In the genomic region with DNA sequence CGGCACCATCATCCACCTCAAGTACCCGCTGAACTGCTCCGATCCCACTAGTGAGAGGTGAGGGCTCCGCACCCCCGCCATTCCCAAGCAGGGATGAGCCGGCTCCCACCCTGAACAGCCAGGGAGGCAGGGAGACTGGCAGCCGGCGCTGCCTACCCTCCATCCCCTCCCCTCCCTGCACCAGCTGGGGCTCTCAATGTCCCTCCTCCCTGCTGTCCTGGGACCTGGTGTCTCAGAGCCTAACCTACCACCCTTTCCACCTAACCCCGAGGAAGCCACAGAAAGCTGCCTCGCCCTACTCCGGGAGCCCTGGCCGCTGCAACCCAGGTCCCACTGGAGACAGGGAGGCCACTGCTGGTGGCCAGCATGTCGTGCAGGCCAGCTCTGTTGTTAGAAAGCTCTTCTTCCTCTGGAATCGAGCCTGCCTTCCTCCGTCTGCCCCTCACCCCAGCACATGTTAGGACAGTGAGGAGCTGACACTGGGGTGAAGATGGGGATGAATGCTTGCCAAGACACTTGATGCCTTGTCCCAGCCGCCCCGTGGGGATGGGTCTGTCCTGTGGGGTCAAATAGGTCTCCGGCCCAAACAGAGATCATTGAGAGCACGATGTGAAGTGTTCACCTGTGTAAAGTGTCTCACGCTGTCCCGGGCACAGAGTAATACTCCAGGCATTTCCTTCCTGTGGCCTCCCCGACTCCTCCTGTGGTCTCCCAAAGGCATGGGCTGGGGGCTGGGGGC, we compare ENCODE assay signal across 11 cellular contexts. TPM values are rescaled to one million over a fixed set of nuclear protein-coding genes. Genes with fewer than 3 reads are reported as not detected.
DNase-seq lines count a peak whose midpoint lies in the region; ATAC-seq and TF ChIP-seq lines count a peak whose summit lies in the region.
"Had no signal": no experiment of that assay in that cellular context is flagged by ENCODE, and none has a peak within 500 bp of the region (broad histone marks: within the 10 kb centered on the region; RNA-seq: fewer than 3 reads in every experiment).

No MANE protein-coding gene starts in this region.

- H2AFZ ChIP-seq in OCI-LY7 (ENCODE audit: low read length): no peak overlapping the region
- H2AFZ ChIP-seq: parathyroid adenoma had no signal

- peak overlapping the region; percentile 98 to 99 for H3K27ac Mint-ChIP-seq in effector memory CD8-positive, alpha-beta T cell

- H3K79me2 ChIP-seq in OCI-LY7 (ENCODE audit: insufficient read depth, low read depth, low read length): no peaks in the 10 kb centered on the region
- H3K79me2 ChIP-seq: parathyroid adenoma had no signal

- H3K4me3 Mint-ChIP-seq in effector memory CD8-positive, alpha-beta T cell: peak overlapping the region; percentile 98

- intact Hi-C loops in OCI-LY7 (cut with micrococcal nuclease; ENCODE audit: unreplicated experiment): no loop called here
- intact Hi-C loops in psoas muscle (cut with DNase I): loop anchor here in 1 of 2 donors (5.0 kb wide), 1 partner anchor 80 kb away; no protein-coding TSS in a partner anchor
- intact Hi-C loops in testis (cut with DNase I; ENCODE audit: low total_unique reads): no loop called here

- H3K27ac ChIP-seq in OCI-LY7 (ENCODE audit: low read depth, low read length, poor library complexity, severe bottlenecking): no peak overlapping the region
- H3K27ac ChIP-seq in psoas muscle: no peak overlapping the region
- no peak overlapping the region for H3K27ac ChIP-seq in testis

- H3K4me1 ChIP-seq in OCI-LY7 (ENCODE audit: insufficient read depth, low read length, poor library complexity, severe bottlenecking) (peaks cover 82% of the 10 kb centered on the region), psoas muscle (no peaks in the 10 kb centered on the region), testis (peaks cover 20% of the 10 kb centered on the region)

- no peaks in the 10 kb centered on the region for H3K36me3 ChIP-seq in OCI-LY7 (ENCODE audit: insufficient read depth, low read length)
- H3K36me3 ChIP-seq in psoas muscle (ENCODE audit: insufficient read depth in 1 of 2, low read depth in 1 of 2): peaks cover 0 to under 1% of the 10 kb centered on the region in 2 donors
- H3K36me3 ChIP-seq in testis (ENCODE audit: low read depth, missing control alignments): no peaks in the 10 kb centered on the region

- no peak for TF ChIP-seq POLR2A in testis (IDR thresholded peaks at IDR 0.05)

- H3K4me3 ChIP-seq in GM12865 (ENCODE audit: low read depth, low read length) (peak overlapping the region; percentile 76), OCI-LY7 (ENCODE audit: low read depth, low read length, poor library complexity, severe bottlenecking) (peak overlapping the region; percentile 67), psoas muscle (peak overlapping the region; percentile 50), testis (peak overlapping the region in 1 of 2 donors; percentile 13)

- TF ChIP-seq CTCF in GM12865 (IDR thresholded peaks at IDR 0.05; ENCODE audit: insufficient read depth, low read depth, low read length, missing control alignments) (no peak), OCI-LY7 (conservative IDR thresholded peaks at IDR 0.05; ENCODE audit: low read length) (no peak), psoas muscle (IDR thresholded peaks at IDR 0.05) (no peak), testis (IDR thresholded peaks at IDR 0.05) (no peak)

- 60 to 75% (median 70%) methylated on average over 22 of the region's 22 CpGs for WGBS in psoas muscle, 3 donors
- 78 to 81% methylated on average over 16 to 22 of the region's 22 CpGs for WGBS in testis, 2 donors

- H3K4me1 Mint-ChIP-seq in effector memory CD8-positive, alpha-beta T cell (ENCODE audit: low read depth in 2 of 2): peaks cover 83 to 90% of the 10 kb centered on the region in 2 donors

- no peaks in the 10 kb centered on the region for H3K9me3 ChIP-seq in OCI-LY7 (ENCODE audit: low read length)
- no peaks in the 10 kb centered on the region for H3K9me3 ChIP-seq in psoas muscle
- H3K9me3 ChIP-seq in testis: no peaks in the 10 kb centered on the region

- CTCF ChIA-PET in OCI-LY7 (lab: Charles Lee; ENCODE audit: unreplicated experiment): interaction anchor here (0.6 kb wide), 1 partner anchor 9 kb away, joined by 3 read pairs; a partner anchor contains a TSS

- peak overlapping the region; percentile 87 for H3K4me2 ChIP-seq in OCI-LY7 (ENCODE audit: low read length)

- H3K27me3 Mint-ChIP-seq in effector memory CD8-positive, alpha-beta T cell: no peaks in the 10 kb centered on the region

- POLR2A ChIA-PET in OCI-LY7 (lab: Charles Lee): interaction anchor here (0.6 to 2.0 kb wide), 6 partner anchors 8 to 398 kb away, joined by 3 to 14 read pairs (median 5); a partner anchor contains a TSS

- DNase-seq in GM12865 (ENCODE audit: low read depth) (no peak), OCI-LY7 (ENCODE audit: low spot score) (no peak), psoas muscle (peak in 1 of 2 donors; percentile 44), testis (no peak), NCI-H2196 (lab: John Stamatoyannopoulos, UW; ENCODE audit: unreplicated experiment) (no peak), NCI-H2081 treated with DMSO at 0.1 percent for 48 hours (lab: John Stamatoyannopoulos, UW) (no peak), pons (ENCODE audit: low spot score) (no peak)
- DNase-seq in effector memory CD8-positive, alpha-beta T cell: no peak
- DNase-seq: NCI-H226 had no signal

- no peaks in the 10 kb centered on the region for H4K20me1 ChIP-seq in OCI-LY7 (ENCODE audit: insufficient read depth, low read length)

- H3K36me3 Mint-ChIP-seq in effector memory CD8-positive, alpha-beta T cell (ENCODE audit: insufficient read depth): peaks cover 70% of the 10 kb centered on the region

- H3K9me2 ChIP-seq in OCI-LY7 (ENCODE audit: insufficient read depth, low read length): no peaks in the 10 kb centered on the region

- H3K9me3 Mint-ChIP-seq in effector memory CD8-positive, alpha-beta T cell: no peaks in the 10 kb centered on the region

- no peak for ATAC-seq in effector memory CD8-positive, alpha-beta T cell (replicated peaks)
- no peak for ATAC-seq in psoas muscle

- H3K27me3 ChIP-seq in psoas muscle (ENCODE audit: insufficient read depth in 3 of 3, low read length in 2 of 3) (no peaks in the 10 kb centered on the region), testis (no peaks in the 10 kb centered on the region)

- BruUV-seq in OCI-LY7 (replicated peaks; lab: Mats Ljungman, UMichigan): no TSS peak

RNA-seq across cellular contexts. Expression of a gene that starts 1.1 kb away (rescaled TPM):
- total RNA-seq in OCI-LY7 (2014; rRNA removed; shearing (Covaris generic)): 37.1 and 42.9 TPM in 2 replicates
- total RNA-seq in OCI-LY7 (2022) (110 and 116 TPM in 2 replicates), psoas muscle (1 to 10 TPM; 3.6 to 7.6 (median 4.6) TPM), testis (1 to 10 TPM; 3.7 to 9.1 TPM)
- polyA plus RNA-seq in psoas muscle (1 to 10 TPM; 1.3 to 2.6 (median 2.1) TPM), testis (ENCODE audit: insufficient read depth, low read depth, low replicate concordance) (19.1 TPM)

RNA-seq across cellular contexts. Expression of a gene that starts 8.5 kb away (rescaled TPM):
- 315 and 319 TPM in 2 replicates for total RNA-seq in OCI-LY7 (2014; rRNA removed; shearing (Covaris generic))
- total RNA-seq in OCI-LY7 (2022): 126 and 130 TPM in 2 replicates
- total RNA-seq in psoas muscle: 100 to 1,000 TPM in 2 of 4 donors, 10 to 100 TPM in 2; 80.4 to 110 (median 95.6) TPM
- polyA plus RNA-seq in psoas muscle: 100 to 1,000 TPM; 223 to 269 (median 247) TPM
- 100 to 1,000 TPM; 143 to 236 TPM for total RNA-seq in testis
- 141 TPM for polyA plus RNA-seq in testis (ENCODE audit: insufficient read depth, low read depth, low replicate concordance)

RNA-seq across cellular contexts. Expression of a gene that starts 8.7 kb away (rescaled TPM):
- not detected in 2 replicates for total RNA-seq in OCI-LY7 (2014; rRNA removed; shearing (Covaris generic))
- not detected in 2 replicates for total RNA-seq in OCI-LY7 (2022)
- not detected for total RNA-seq in psoas muscle
- not detected for polyA plus RNA-seq in psoas muscle
- not detected for total RNA-seq in testis
- polyA plus RNA-seq in testis (ENCODE audit: insufficient read depth, low read depth, low replicate concordance): not detected
- total RNA-seq: subcutaneous adipose tissue had no signal

RNA-seq across cellular contexts. Expression of a gene that starts 18.2 kb away (rescaled TPM):
- 330 and 358 TPM in 2 replicates for total RNA-seq in OCI-LY7 (2014; rRNA removed; shearing (Covaris generic))
- total RNA-seq in OCI-LY7 (2022): 379 and 412 TPM in 2 replicates
- total RNA-seq in psoas muscle: 100 to 1,000 TPM; 137 to 278 (median 180) TPM
- 100 to 1,000 TPM; 176 to 381 (median 208) TPM for polyA plus RNA-seq in psoas muscle
- 100 to 1,000 TPM; 118 to 153 TPM for total RNA-seq in testis
- polyA plus RNA-seq in testis (ENCODE audit: insufficient read depth, low read depth, low replicate concordance): 97.3 TPM

RNA-seq across cellular contexts. Expression of a gene that starts 18.4 kb away (rescaled TPM):
- total RNA-seq in OCI-LY7 (2014; rRNA removed; shearing (Covaris generic)): 60.4 and 61.7 TPM in 2 replicates
- total RNA-seq in OCI-LY7 (2022) (82.7 and 99.0 TPM in 2 replicates), psoas muscle (10 to 100 TPM; 30.1 to 59.4 (median 44.8) TPM), testis (10 to 100 TPM; 40.2 to 45.5 TPM)
- polyA plus RNA-seq in psoas muscle (10 to 100 TPM; 26.6 to 66.5 (median 50.4) TPM), testis (ENCODE audit: insufficient read depth, low read depth, low replicate concordance) (36.7 TPM)
